21 cellular contexts compared by ENCODE assay signal in the genomic region with DNA sequence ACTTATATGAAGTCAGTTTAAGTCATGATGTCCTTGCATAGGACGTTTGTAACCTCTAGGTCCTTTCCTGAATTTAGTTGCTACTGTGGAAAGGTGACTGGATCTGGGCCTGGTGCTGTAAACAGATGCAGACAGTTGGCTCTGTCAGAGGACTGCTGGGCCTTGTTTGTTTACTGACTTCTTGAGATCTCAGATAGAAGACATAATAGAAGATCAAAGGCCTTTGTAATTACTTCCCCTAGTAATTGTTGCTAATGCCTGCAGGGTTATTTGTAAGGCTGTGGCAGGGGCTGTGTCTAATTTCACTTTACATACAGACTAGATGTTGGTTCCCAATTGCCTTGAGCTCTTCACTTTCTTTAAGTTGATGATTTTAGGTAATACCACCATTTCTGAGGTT. TPM values are rescaled to one million over a fixed set of nuclear protein-coding genes. Genes with fewer than 3 reads are reported as not detected.
DNase-seq lines count a peak whose midpoint lies in the region; ATAC-seq and TF ChIP-seq lines count a peak whose summit lies in the region.
"Had no signal": no experiment of that assay in that cellular context is flagged by ENCODE, and none has a peak within 500 bp of the region (broad histone marks: within the 10 kb centered on the region; RNA-seq: fewer than 3 reads in every experiment).

No MANE protein-coding gene starts in this region.

- H3K79me1 ChIP-seq in mesenchymal stem cell (replicated peaks; ENCODE audit: low read length, poor library complexity, severe bottlenecking): no peaks in the 10 kb centered on the region

- no peak overlapping the region for H3K4me3 Mint-ChIP-seq in osteocyte (ENCODE audit: unreplicated experiment)
- H3K4me3 Mint-ChIP-seq: activated CD4-positive, alpha-beta memory T cell treated with anti-CD3 and anti-CD28 coated beads, Interleukin-2, amount 10 ng/mL, durations not matched to agents 7 days and 5 days; activated T-helper 17 cell treated with anti-CD3 and anti-CD28 coated beads, Interleukin-2, amount 50 U/mL, for 72 hours; CD4-positive, alpha-beta T cell; natural killer cell had no signal

- H2BK5ac ChIP-seq in mesenchymal stem cell (ENCODE audit: low read depth, low read length, poor library complexity, severe bottlenecking): no peak overlapping the region

- H3K23ac ChIP-seq in mesenchymal stem cell (ENCODE audit: low read length in 2 of 2): no peak overlapping the region

- no peaks in the 10 kb centered on the region for H3K36me3 Mint-ChIP-seq in osteocyte (ENCODE audit: unreplicated experiment)
- H3K36me3 Mint-ChIP-seq: natural killer cell had no signal

- TF ChIP-seq CTCF in osteocyte (IDR thresholded peaks at IDR 0.05): no peak
- TF ChIP-seq CTCF in upper lobe of left lung (IDR thresholded peaks at IDR 0.05): no peak

- H4K8ac ChIP-seq in mesenchymal stem cell (ENCODE audit: low read length): no peak overlapping the region

- H3K9me3 Mint-ChIP-seq in osteocyte (ENCODE audit: unreplicated experiment): peaks cover 4% of the 10 kb centered on the region
- H3K9me3 Mint-ChIP-seq: activated CD4-positive, alpha-beta memory T cell treated with anti-CD3 and anti-CD28 coated beads, Interleukin-2, amount 10 ng/mL, durations not matched to agents 7 days and 5 days; activated T-helper 17 cell treated with anti-CD3 and anti-CD28 coated beads, Interleukin-2, amount 50 U/mL, for 72 hours; CD4-positive, alpha-beta T cell; natural killer cell had no signal

- H3K27me3 Mint-ChIP-seq in osteocyte (ENCODE audit: unreplicated experiment): no peaks in the 10 kb centered on the region

- DNase-seq in ELF-1 (ENCODE audit: low read depth, low spot score) (peak; percentile 87), NAMALWA (ENCODE audit: low spot score) (peak; percentile 14), NCI-H774 (lab: John Stamatoyannopoulos, UW) (peak; percentile 21), mesenchymal stem cell (peak; percentile 43), osteocyte (ENCODE audit: extremely low spot score, unreplicated experiment) (no peak), upper lobe of left lung (no peak), NCI-H226 (no peak)
- DNase-seq: activated CD4-positive, alpha-beta memory T cell treated with anti-CD3 and anti-CD28 coated beads, Interleukin-2, amount 10 ng/mL, durations not matched to agents 7 days and 5 days; amniotic stem cell; CD4-positive, alpha-beta T cell; GDM1; Kasumi-1; left ventricle myocardium inferior; natural killer cell; NCI-H524 treated with DMSO at 0.1 percent for 48 hours; SHP77 treated with DMSO at 0.1 percent for 48 hours; stimulated activated CD4-positive, alpha-beta T cell treated with anti-CD3 and anti-CD28 coated beads, Interleukin-2, amount 100 ng/mL, for 24 hours; tibial artery had no signal

- no peak overlapping the region for H3K4ac ChIP-seq in mesenchymal stem cell (ENCODE audit: low read depth in 1 of 2, low read length in 2 of 2)

- H3K27me3 ChIP-seq in mesenchymal stem cell (ENCODE audit: control insufficient read depth in 1 of 2, insufficient read depth in 1 of 2, low read length in 2 of 2): peaks cover 0 to 41% of the 10 kb centered on the region in 2 experiments
- H3K27me3 ChIP-seq in upper lobe of left lung: no peaks in the 10 kb centered on the region
- H3K27me3 ChIP-seq: right atrium auricular region, tibial artery had no signal

- H3K4me1 ChIP-seq in mesenchymal stem cell (ENCODE audit: control insufficient read depth, insufficient read depth, low read depth, low read length): peaks cover 10% of the 10 kb centered on the region
- peaks cover 7 to 33% (median 15%) of the 10 kb centered on the region in 4 donors for H3K4me1 ChIP-seq in upper lobe of left lung
- H3K4me1 ChIP-seq: left ventricle myocardium inferior, right atrium auricular region had no signal

- H2AFZ ChIP-seq in mesenchymal stem cell (ENCODE audit: low read depth, low read length): no peak overlapping the region

- H3K36me3 ChIP-seq in mesenchymal stem cell (ENCODE audit: control insufficient read depth in 1 of 2, insufficient read depth in 2 of 2, low read depth in 1 of 2, low read length in 2 of 2) (no peaks in the 10 kb centered on the region), upper lobe of left lung (no peaks in the 10 kb centered on the region)
- H3K36me3 ChIP-seq: left ventricle myocardium inferior, right atrium auricular region, tibial artery had no signal

- no peak overlapping the region for H3K27ac Mint-ChIP-seq in osteocyte (ENCODE audit: unreplicated experiment)
- H3K27ac Mint-ChIP-seq: activated CD4-positive, alpha-beta memory T cell treated with anti-CD3 and anti-CD28 coated beads, Interleukin-2, amount 10 ng/mL, durations not matched to agents 7 days and 5 days; activated T-helper 17 cell treated with anti-CD3 and anti-CD28 coated beads, Interleukin-2, amount 50 U/mL, for 72 hours; CD4-positive, alpha-beta T cell; natural killer cell had no signal

- no peak overlapping the region for H3K4me3 ChIP-seq in mesenchymal stem cell (ENCODE audit: insufficient read depth in 1 of 2, low read depth in 1 of 2, low read length in 2 of 2)
- H3K4me3 ChIP-seq in upper lobe of left lung: no peak overlapping the region
- H3K4me3 ChIP-seq: left ventricle myocardium inferior, right atrium auricular region, tibial artery had no signal

- H2BK120ac ChIP-seq in mesenchymal stem cell (ENCODE audit: low read depth, low read length): no peak overlapping the region

- no peak overlapping the region for H2BK15ac ChIP-seq in mesenchymal stem cell (ENCODE audit: low read depth, poor library complexity, severe bottlenecking)

- no peak overlapping the region for H3K18ac ChIP-seq in mesenchymal stem cell (ENCODE audit: low read depth in 1 of 2, low read length in 2 of 2)

- TF ChIP-seq POLR2A in upper lobe of left lung (IDR thresholded peaks at IDR 0.05): no peak

- H3K9me3 ChIP-seq in mesenchymal stem cell (ENCODE audit: control insufficient read depth, low read length): no peaks in the 10 kb centered on the region
- H3K9me3 ChIP-seq in upper lobe of left lung: no peaks in the 10 kb centered on the region
- H3K9me3 ChIP-seq: left ventricle myocardium inferior, right atrium auricular region, tibial artery had no signal

- H3K27ac ChIP-seq in mesenchymal stem cell (ENCODE audit: low read length, poor library complexity, severe bottlenecking): no peak overlapping the region
- no peak overlapping the region for H3K27ac ChIP-seq in upper lobe of left lung
- H3K27ac ChIP-seq: epithelial cell of prostate, left ventricle myocardium inferior, right atrium auricular region, tibial artery had no signal

- no peak overlapping the region for H2BK12ac ChIP-seq in mesenchymal stem cell (ENCODE audit: low read length in 2 of 2)

- H3K9ac ChIP-seq in mesenchymal stem cell (ENCODE audit: low read length): no peak overlapping the region

- no peak overlapping the region for H3K4me2 ChIP-seq in mesenchymal stem cell (ENCODE audit: low read length, poor library complexity, severe bottlenecking)

- H3K4me1 Mint-ChIP-seq in osteocyte (ENCODE audit: unreplicated experiment): peaks cover 65% of the 10 kb centered on the region
- H3K4me1 Mint-ChIP-seq: activated CD4-positive, alpha-beta memory T cell treated with anti-CD3 and anti-CD28 coated beads, Interleukin-2, amount 10 ng/mL, durations not matched to agents 7 days and 5 days; activated T-helper 17 cell treated with anti-CD3 and anti-CD28 coated beads, Interleukin-2, amount 50 U/mL, for 72 hours; natural killer cell had no signal

- TF ChIP-seq EP300 in upper lobe of left lung (IDR thresholded peaks at IDR 0.05): no peak

- H2AK5ac ChIP-seq in mesenchymal stem cell (ENCODE audit: low read length, severe bottlenecking): no peak overlapping the region

- WGBS in mesenchymal stem cell: 35% methylated on average over 1 of the region's 1 CpG
- 48% methylated on average over 1 of the region's 1 CpG for WGBS in upper lobe of left lung, 2 donors

- no peak overlapping the region for H3K14ac ChIP-seq in mesenchymal stem cell (ENCODE audit: low read length in 2 of 2)

- no peak for ATAC-seq in upper lobe of left lung (ENCODE audit: low FRiP score in 2 of 2)
- ATAC-seq: activated T-helper 17 cell treated with anti-CD3 and anti-CD28 coated beads, Interleukin-2, amount 50 U/mL, for 72 hours; natural killer cell had no signal

- no peak overlapping the region for H4K91ac ChIP-seq in mesenchymal stem cell (ENCODE audit: low read length)

RNA-seq across cellular contexts. Expression of gene LYPD6B, which starts 42.5 kb away (rescaled TPM):
- polyA plus RNA-seq in mesenchymal stem cell (2013, experiment 1 of 2): 22.6 TPM
- polyA plus RNA-seq in mesenchymal stem cell (2013, experiment 2 of 2): 21.2 TPM
- total RNA-seq in osteocyte (13.5 and 14.5 TPM in 2 replicates), upper lobe of left lung (1 to 10 TPM in 2 of 6 donors, under 1 TPM in 2, not detected in 2; 0.43 to 6.7 (median 1.1) TPM)
- total RNA-seq: activated T-helper 17 cell treated with anti-CD3 and anti-CD28 coated beads, Interleukin-2, amount 50 U/mL, for 72 hours; CD4-positive, alpha-beta T cell; left ventricle myocardium inferior; natural killer cell had no signal

Comparison
In these comparisons a context has a peak if more than half of its experiments do, and no peak if none do; other contexts are left out.
1. DNase-seq: peak in ELF-1 (single experiment), NAMALWA (single experiment), NCI-H774 (single experiment) and mesenchymal stem cell (single experiment); none in osteocyte (single experiment), upper lobe of left lung (0 of 2) and NCI-H226 (single experiment).